ENCODE assay signal across 30 cellular contexts in the genomic region with DNA sequence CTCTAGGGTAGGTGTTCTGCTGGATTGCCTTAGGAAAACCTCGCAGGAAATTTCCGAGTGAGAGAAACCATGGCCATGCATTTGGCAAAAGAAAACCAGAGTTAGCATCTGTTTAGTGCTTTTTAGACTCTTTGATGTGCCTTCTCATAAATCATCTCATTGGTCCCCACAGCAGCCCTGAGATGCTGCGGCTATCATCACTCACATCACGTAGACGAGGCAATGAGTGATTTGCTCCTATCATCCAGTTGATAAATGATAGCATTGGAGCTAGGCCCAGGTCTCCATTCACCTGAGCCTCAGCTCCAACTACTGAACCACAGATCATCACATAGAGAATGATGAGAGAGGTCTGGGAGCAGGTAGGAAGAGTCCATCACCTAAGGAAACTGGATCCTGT.
"Had no signal": no experiment of that assay in that cellular context is flagged by ENCODE, and none has a peak within 500 bp of the region (broad histone marks: within the 10 kb centered on the region; RNA-seq: fewer than 3 reads in every experiment).

No MANE protein-coding gene starts in this region.

- DNase-seq: natural killer cell; occipital lobe; ovary; posterior cingulate gyrus; psoas muscle; right cardiac atrium; right lobe of liver; sigmoid colon; small intestine; stimulated activated CD4-positive, alpha-beta T cell treated with anti-CD3 and anti-CD28 coated beads, Interleukin-15, amount 100 ng/mL, for 24 hours; stimulated activated CD4-positive, alpha-beta T cell treated with anti-CD3 and anti-CD28 coated beads, Interleukin-2, amount 100 ng/mL, for 24 hours; stimulated activated CD4-positive, alpha-beta T cell treated with anti-CD3 and anti-CD28 coated beads, Interleukin-2, amount 100 ng/mL, for 48 hours; stimulated activated CD4-positive, alpha-beta T cell treated with anti-CD3 and anti-CD28 coated beads, Interleukin-4, amount 100 ng/mL, for 24 hours; stimulated activated naive B cell treated with anti-CD40 and anti-IgM and Interleukin-4, amounts not matched to agents 10 μg/mL and 1 μg/mL and 100 μg/mL, for 72 hours; stimulated activated naive CD4-positive, alpha-beta T cell treated with Interleukin-2 at 50 U/mL for 16 hours; stomach; thyroid gland; trophoblast cell; upper lobe of left lung had no signal

- H3K27ac Mint-ChIP-seq: natural killer cell; neural progenitor cell; progenitor cell of endocrine pancreas; stimulated activated effector memory CD8-positive, alpha-beta T cell treated with anti-CD3 and anti-CD28 coated beads, Interleukin-12 subunit alpha, Interleukin-12 subunit beta, amount 100 ng/mL, for 72 hours; stimulated activated naive B cell treated with anti-CD40 and anti-IgM and Interleukin-4, amounts not matched to agents 10 μg/mL and 1 μg/mL and 100 μg/mL, for 72 hours; stimulated activated naive CD8-positive, alpha-beta T cell treated with anti-CD3 and anti-CD28 coated beads, Interleukin-15, Interleukin-2, amounts not matched to agents 100 ng/mL and 50 ng/mL, for 24 hours had no signal

- H3K27ac ChIP-seq: neural progenitor cell, ovary, parathyroid adenoma, psoas muscle, right lobe of liver, sigmoid colon, stomach, suprapubic skin, thoracic aorta, thyroid gland, tibial nerve, upper lobe of left lung, vagina had no signal

- H3K4me3 Mint-ChIP-seq: natural killer cell; nephron; neural progenitor cell; stimulated activated effector memory CD8-positive, alpha-beta T cell treated with anti-CD3 and anti-CD28 coated beads, Interleukin-12 subunit alpha, Interleukin-12 subunit beta, amount 100 ng/mL, for 72 hours; stimulated activated naive B cell treated with anti-CD40 and anti-IgM and Interleukin-4, amounts not matched to agents 10 μg/mL and 1 μg/mL and 100 μg/mL, for 72 hours; stimulated activated naive CD8-positive, alpha-beta T cell treated with anti-CD3 and anti-CD28 coated beads, Interleukin-15, Interleukin-2, amounts not matched to agents 100 ng/mL and 50 ng/mL, for 24 hours had no signal

- FAIRE-seq: small intestine, urothelium cell line had no signal

- H3K27me3 Mint-ChIP-seq: stimulated activated naive B cell treated with anti-CD40 and anti-IgM and Interleukin-4, amounts not matched to agents 10 μg/mL and 1 μg/mL and 100 μg/mL, for 72 hours; stimulated activated naive CD8-positive, alpha-beta T cell treated with anti-CD3 and anti-CD28 coated beads, Interleukin-15, Interleukin-2, amounts not matched to agents 100 ng/mL and 50 ng/mL, for 24 hours had no signal

- H3K9me3 Mint-ChIP-seq: natural killer cell; nephron; stimulated activated effector memory CD8-positive, alpha-beta T cell treated with anti-CD3 and anti-CD28 coated beads, Interleukin-12 subunit alpha, Interleukin-12 subunit beta, amount 100 ng/mL, for 72 hours; stimulated activated naive CD8-positive, alpha-beta T cell treated with anti-CD3 and anti-CD28 coated beads, Interleukin-15, Interleukin-2, amounts not matched to agents 100 ng/mL and 50 ng/mL, for 24 hours had no signal

- H3K27me3 ChIP-seq: neural progenitor cell, ovary, right lobe of liver, sigmoid colon, stomach, suprapubic skin, thyroid gland, tibial nerve, upper lobe of left lung, vagina had no signal

- H3K4me3 ChIP-seq: neural progenitor cell, ovary, psoas muscle, right lobe of liver, sigmoid colon, stomach, suprapubic skin, thoracic aorta, thyroid gland, tibial nerve, upper lobe of left lung, vagina had no signal

- H3K4me1 Mint-ChIP-seq: natural killer cell; stimulated activated effector memory CD8-positive, alpha-beta T cell treated with anti-CD3 and anti-CD28 coated beads, Interleukin-12 subunit alpha, Interleukin-12 subunit beta, amount 100 ng/mL, for 72 hours had no signal

- H3K36me3 Mint-ChIP-seq: natural killer cell; neural progenitor cell; stimulated activated effector memory CD8-positive, alpha-beta T cell treated with anti-CD3 and anti-CD28 coated beads, Interleukin-12 subunit alpha, Interleukin-12 subunit beta, amount 100 ng/mL, for 72 hours; stimulated activated naive B cell treated with anti-CD40 and anti-IgM and Interleukin-4, amounts not matched to agents 10 μg/mL and 1 μg/mL and 100 μg/mL, for 72 hours had no signal
